Comparison of ENCODE assay signal across 1 cellular context in genomic region chr19:38273499-38273898, GRCh38.
A peak's percentile ranks its signal among the peaks of the same experiment; 100 is the strongest.
TF ChIP-seq lines count a peak whose summit lies in the region.

No MANE protein-coding gene starts in this region.

TF ChIP-seq in K562, 482 proteins besides CTCF, POLR2A, EP300 and RAD21:
- 0 out of 2 replicates have a peak, but pooled peaks have one; percentile 25 for TF ChIP-seq EHMT2 (IDR thresholded peaks at IDR 0.05)
- TF ChIP-seq ZNF197 (CRISPR knock-in tag; IDR thresholded peaks at IDR 0.05; ENCODE audit: low read depth), result no peak
